Comparison of ENCODE assay signal across 8 cellular contexts in genomic region chr19:6590458-6591319, GRCh38. TPM values are rescaled to one million over a fixed set of nuclear protein-coding genes. Genes with fewer than 3 reads are reported as not detected.
A peak's percentile ranks its signal among the peaks of the same experiment; 100 is the strongest.
DNase-seq lines count a peak whose midpoint lies in the region; ATAC-seq, FAIRE-seq and TF ChIP-seq lines count a peak whose summit lies in the region.

TSS of gene CD70 (minus strand) at chr19:6591150. CDS start at chr19:6591002, 148 bp downstream.

- H3K27me3 Mint-ChIP-seq in activated naive CD4-positive, alpha-beta T cell treated with anti-CD3 and anti-CD28 coated beads, Interleukin-2, amount 10 ng/mL, durations not matched to agents 7 days and 5 days, result peaks cover 81% of the 10 kb centered on the region

- H3K79me2 ChIP-seq in OCI-LY3 (ENCODE audit: low read length), result peaks cover 63% of the 10 kb centered on the region

- H3K27ac Mint-ChIP-seq in activated naive CD4-positive, alpha-beta T cell treated with anti-CD3 and anti-CD28 coated beads, Interleukin-2, amount 10 ng/mL, durations not matched to agents 7 days and 5 days, result peak within 1 kb of the TSS; percentile 46

- intact Hi-C loops in transverse colon (cut with DNase I; ENCODE audit: low total_unique reads) (no loop called here), vagina (cut with DNase I) (no loop called here)

- peaks cover 65% of the 10 kb centered on the region for H3K4me1 Mint-ChIP-seq in activated naive CD4-positive, alpha-beta T cell treated with anti-CD3 and anti-CD28 coated beads, Interleukin-2, amount 10 ng/mL, durations not matched to agents 7 days and 5 days

- no peaks in the 10 kb centered on the region for H3K27me3 ChIP-seq in OCI-LY3 (ENCODE audit: low read depth, low read length)
- H3K27me3 ChIP-seq in transverse colon, result peaks cover 96% of the 10 kb centered on the region
- no peaks in the 10 kb centered on the region for H3K27me3 ChIP-seq in vagina

- peaks cover 33% of the 10 kb centered on the region for H4K20me1 ChIP-seq in OCI-LY3 (ENCODE audit: insufficient read depth, low read length)

- H3K4me3 Mint-ChIP-seq in activated naive CD4-positive, alpha-beta T cell treated with anti-CD3 and anti-CD28 coated beads, Interleukin-2, amount 10 ng/mL, durations not matched to agents 7 days and 5 days, result peak within 1 kb of the TSS; percentile 73

- H3K27ac ChIP-seq in OCI-LY3 (ENCODE audit: low read length), result peak within 1 kb of the TSS; percentile 92
- no peak within 1 kb of the TSS for H3K27ac ChIP-seq in transverse colon
- no peak within 1 kb of the TSS for H3K27ac ChIP-seq in vagina

- in situ Hi-C loops in transverse colon (cut with MboI; ENCODE audit: low pct_ligation_motif_present in 1 of 4, low pct_unique_long_range_greater_than_20kb in 1 of 4, low sequenced_read_pairs in 3 of 4), result no loop called here

- H3K36me3 ChIP-seq in OCI-LY3 (replicated peaks; ENCODE audit: low read depth, low read length), result peaks cover 67% of the 10 kb centered on the region
- no peaks in the 10 kb centered on the region for H3K36me3 ChIP-seq in transverse colon
- no peaks in the 10 kb centered on the region for H3K36me3 ChIP-seq in vagina

- ATAC-seq in GM18502 (IDR thresholded peaks at IDR 0.05; ENCODE audit: poor library complexity, unreplicated experiment) (peak; percentile 54), HG02642 (IDR thresholded peaks at IDR 0.05; ENCODE audit: poor library complexity, unreplicated experiment) (peak; percentile 45), left lobe of liver (peak; percentile 25)

- TF ChIP-seq POLR2A in transverse colon (IDR thresholded peaks at IDR 0.05), result no peak
- TF ChIP-seq POLR2A in vagina (IDR thresholded peaks at IDR 0.05), result no peak

- H3K9ac ChIP-seq in OCI-LY3 (ENCODE audit: low read length), result peak within 1 kb of the TSS; percentile 94

- no peak for FAIRE-seq in D721Med (lab: Jason Lieb, UNC)

- peak; percentile 61 for DNase-seq in activated naive CD4-positive, alpha-beta T cell treated with anti-CD3 and anti-CD28 coated beads, Interleukin-2, amount 10 ng/mL, durations not matched to agents 7 days and 5 days
- DNase-seq in left lobe of liver (ENCODE audit: low spot score), result no peak
- peak; percentile 29 for DNase-seq in transverse colon
- no peak for DNase-seq in D721Med (ENCODE audit: insufficient read length, low spot score)
- DNase-seq in vagina (ENCODE audit: extremely low spot score in 2 of 2), result no peak

- 1 to 3% methylated on average over 12 to 46 of the region's 49 CpGs for WGBS in transverse colon (ENCODE audit: low coverage in 1 of 2), 2 donors

- no peaks in the 10 kb centered on the region for H3K9me3 Mint-ChIP-seq in activated naive CD4-positive, alpha-beta T cell treated with anti-CD3 and anti-CD28 coated beads, Interleukin-2, amount 10 ng/mL, durations not matched to agents 7 days and 5 days

- H2AFZ ChIP-seq in OCI-LY3 (ENCODE audit: low read depth, low read length), result no peak within 1 kb of the TSS

- peak within 1 kb of the TSS; percentile 95 for H3K4me2 ChIP-seq in OCI-LY3 (ENCODE audit: low read length)

- H3K4me1 ChIP-seq in OCI-LY3 (ENCODE audit: low read length) (peaks cover 51% of the 10 kb centered on the region), transverse colon (peaks cover 0 to 39% (median 10%) of the 10 kb centered on the region in 4 donors), vagina (peaks cover 14% of the 10 kb centered on the region)

- H3K9me3 ChIP-seq in OCI-LY3 (ENCODE audit: insufficient read depth, low read length) (no peaks in the 10 kb centered on the region), transverse colon (no peaks in the 10 kb centered on the region), vagina (no peaks in the 10 kb centered on the region)

- TF ChIP-seq CTCF in OCI-LY3 (IDR thresholded peaks at IDR 0.05; ENCODE audit: low read depth, low read length) (no peak), transverse colon (IDR thresholded peaks at IDR 0.05) (no peak), D721Med (IDR thresholded peaks at IDR 0.05; ENCODE audit: insufficient read depth, missing control alignments) (no peak), vagina (IDR thresholded peaks at IDR 0.05) (no peak)

- H3K36me3 Mint-ChIP-seq in activated naive CD4-positive, alpha-beta T cell treated with anti-CD3 and anti-CD28 coated beads, Interleukin-2, amount 10 ng/mL, durations not matched to agents 7 days and 5 days, result peaks cover 2% of the 10 kb centered on the region

- H3K4me3 ChIP-seq in OCI-LY3 (ENCODE audit: low read length) (peak within 1 kb of the TSS; percentile 95), transverse colon (peak within 1 kb of the TSS in 1 of 4 donors; percentile 23), vagina (no peak within 1 kb of the TSS)

- CTCF ChIA-PET in activated naive CD4-positive, alpha-beta T cell treated with anti-CD3 and anti-CD28 coated beads, Interleukin-2, amount 10 ng/mL, durations not matched to agents 7 days and 5 days (lab: Charles Lee), result no interaction called here

- no peak for TF ChIP-seq EP300 in transverse colon (IDR thresholded peaks at IDR 0.05; ENCODE audit: low read depth)

RNA-seq across cellular contexts. Expression of gene CD70, which starts in this region (rescaled TPM):
- total RNA-seq in left lobe of liver (0.25 TPM), transverse colon (not detected), vagina (not detected)

Comparison
In these comparisons a context has a peak if more than half of its experiments do, and no peak if none do; other contexts are left out.
1. Peak in ATAC-seq in left lobe of liver; RNA of the gene not detected or under 1 TPM.
2. Peak in DNase-seq in transverse colon; RNA of the gene not detected or under 1 TPM.